Comparison of ENCODE assay signal across 16 cellular contexts in the genomic region with DNA sequence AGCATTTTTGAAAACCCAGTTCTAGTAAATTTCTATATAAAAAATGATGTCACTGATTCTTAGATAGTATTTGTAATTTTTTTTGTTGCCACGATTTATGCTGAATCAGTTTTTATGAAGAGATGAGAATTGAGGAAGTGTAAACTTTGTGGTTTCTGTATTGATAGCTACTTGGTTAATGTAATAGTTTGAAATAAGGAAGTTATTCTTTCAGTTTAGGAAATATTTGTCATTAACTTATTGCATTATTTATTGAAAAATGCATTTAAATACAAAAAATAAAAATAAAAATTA.
DNase-seq lines count a peak whose midpoint lies in the region; ATAC-seq, FAIRE-seq and TF ChIP-seq lines count a peak whose summit lies in the region.
"Had no signal": no experiment of that assay in that cellular context is flagged by ENCODE, and none has a peak within 500 bp of the region (broad histone marks: within the 10 kb centered on the region; RNA-seq: fewer than 3 reads in every experiment).

No MANE protein-coding gene starts in this region.

- TF ChIP-seq CTCF in GM12878 (IDR thresholded peaks at IDR 0.05 in 2 of 3, conservative IDR thresholded peaks at IDR 0.05 in 1 of 3; ENCODE audit: control insufficient read depth in 2 of 3, extremely low read depth in 1 of 3, insufficient read depth in 1 of 3, low read depth in 3 of 3, low read length in 3 of 3), result no peak

- WGBS in GM12878 (ENCODE audit: insufficient coverage, insufficient replicate concordance, low lambda C conversion rate, missing lambda C conversion rate), result 4% methylated on average over 1 of the region's 1 CpG

- H3K79me2 ChIP-seq in Karpas-422 (ENCODE audit: low read length) (no peaks in the 10 kb centered on the region), GM12878 (ENCODE audit: control insufficient read depth, insufficient read depth, low read length) (no peaks in the 10 kb centered on the region)

- FAIRE-seq in GM12878 (lab: Jason Lieb, UNC), result no peak

- ATAC-seq in GM21529 (IDR thresholded peaks at IDR 0.05; ENCODE audit: unreplicated experiment) (peak; percentile 68), GM12878 (peak; percentile 92), GM19455 (IDR thresholded peaks at IDR 0.05; ENCODE audit: unreplicated experiment) (no peak)

- H3K4me1 Mint-ChIP-seq in activated CD4-positive, alpha-beta T cell treated with anti-CD3 and anti-CD28 coated beads, Interleukin-2, amount 10 ng/mL, durations not matched to agents 7 days and 5 days, result no peaks in the 10 kb centered on the region

- peaks cover 30% of the 10 kb centered on the region for H3K4me1 ChIP-seq in Karpas-422 (ENCODE audit: low read length)
- peaks cover 23% of the 10 kb centered on the region for H3K4me1 ChIP-seq in GM12878 (ENCODE audit: control insufficient read depth, insufficient read depth, low read length)

- H3K4me3 Mint-ChIP-seq in activated CD4-positive, alpha-beta T cell treated with anti-CD3 and anti-CD28 coated beads, Interleukin-2, amount 10 ng/mL, durations not matched to agents 7 days and 5 days, result no peak overlapping the region

- TF ChIP-seq POLR2A in GM12878 (IDR thresholded peaks at IDR 0.05; ENCODE audit: low read depth, low read length), result no peak

- CTCF ChIA-PET in GM12878 (lab: Yijun Ruan, JAX), result interaction anchor here (0.9 to 1.8 kb wide), 4 partner anchors 11 to 100 kb away, joined by 3 to 4 read pairs (median 3); no protein-coding TSS in a partner anchor
- CTCF ChIA-PET in activated CD4-positive, alpha-beta T cell treated with anti-CD3 and anti-CD28 coated beads, Interleukin-2, amount 10 ng/mL, durations not matched to agents 7 days and 5 days (lab: Charles Lee), result no interaction called here

- H3K9ac ChIP-seq in Karpas-422 (ENCODE audit: low read length) (no peak overlapping the region), GM12878 (ENCODE audit: control insufficient read depth, insufficient read depth, low read length) (no peak overlapping the region)

- H3K4me2 ChIP-seq in Karpas-422 (ENCODE audit: low read depth, low read length, poor library complexity, severe bottlenecking), result no peak overlapping the region
- no peak overlapping the region for H3K4me2 ChIP-seq in GM12878 (ENCODE audit: control insufficient read depth, insufficient read depth)

- no peak for TF ChIP-seq RAD21 in GM12878 (IDR thresholded peaks at IDR 0.05; ENCODE audit: insufficient read depth, low read depth, low read length)

- intact Hi-C loops in GM12878 (cut with micrococcal nuclease; ENCODE audit: unreplicated experiment), result no loop called here

- H2AFZ ChIP-seq in Karpas-422 (ENCODE audit: low read length), result no peak overlapping the region
- H2AFZ ChIP-seq in GM12878 (ENCODE audit: control insufficient read depth, low read depth, low read length), result no peak overlapping the region

- H3K4me3 ChIP-seq in Karpas-422 (ENCODE audit: low read length) (no peak overlapping the region), GM12878 (no peak overlapping the region)

- H4K20me1 ChIP-seq in Karpas-422 (ENCODE audit: insufficient read depth, low read depth, low read length), result 0 out of 2 replicates have a peak, but pooled peaks cover 2% of the 10 kb centered on the region
- H4K20me1 ChIP-seq in GM12878 (ENCODE audit: control insufficient read depth, insufficient read depth), result no peaks in the 10 kb centered on the region; the same call in 1 of the 2 replicates

- H3K27ac ChIP-seq in Karpas-422 (ENCODE audit: low read length) (no peak overlapping the region), GM12878 (ENCODE audit: control insufficient read depth, insufficient read depth) (no peak overlapping the region)
- H3K27ac ChIP-seq: C4-2B, VCaP had no signal

- H3K36me3 Mint-ChIP-seq in activated CD4-positive, alpha-beta T cell treated with anti-CD3 and anti-CD28 coated beads, Interleukin-2, amount 10 ng/mL, durations not matched to agents 7 days and 5 days (ENCODE audit: low read depth), result peaks cover 2% of the 10 kb centered on the region

- DNase-seq in GF-D8 (lab: John Stamatoyannopoulos, UW) (peak; percentile 56), Karpas-422 (peak; percentile 71), GM12878 (ENCODE audit: low read depth, low spot score) (no peak), SW 1271 (lab: John Stamatoyannopoulos, UW) (no peak), amniotic stem cell (lab: John Stamatoyannopoulos, UW) (no peak)
- no peak for DNase-seq in activated CD4-positive, alpha-beta T cell treated with anti-CD3 and anti-CD28 coated beads, Interleukin-2, amount 10 ng/mL, durations not matched to agents 7 days and 5 days
- DNase-seq: GOT3; kidney glomerular epithelial cell; NCI-H1105; NK-92 treated with Interleukin-12 subunit alpha and Interleukin-12 subunit beta, amount 100 ng/mL, for 24 hours; stimulated activated CD4-positive, alpha-beta T cell treated with anti-CD3 and anti-CD28 coated beads, Interleukin-12 subunit alpha, Interleukin-12 subunit beta, amount 100 ng/mL, for 4 hours had no signal

- H3K9me3 ChIP-seq in Karpas-422 (ENCODE audit: low read length), result no peaks in the 10 kb centered on the region
- H3K9me3 ChIP-seq in GM12878 (replicated peaks; ENCODE audit: control insufficient read depth, insufficient read depth, low read length), result no peaks in the 10 kb centered on the region

- no peaks in the 10 kb centered on the region for H3K36me3 ChIP-seq in Karpas-422 (ENCODE audit: insufficient read depth, low read length)
- H3K36me3 ChIP-seq in GM12878 (ENCODE audit: control insufficient read depth in 2 of 2, insufficient read depth in 2 of 2, low read length in 1 of 2), result no peaks in the 10 kb centered on the region

- no peaks in the 10 kb centered on the region for H3K27me3 ChIP-seq in Karpas-422 (ENCODE audit: low read length)
- no peaks in the 10 kb centered on the region for H3K27me3 ChIP-seq in GM12878 (replicated peaks in 1 of 2; ENCODE audit: control insufficient read depth in 2 of 2, insufficient read depth in 2 of 2, low read length in 1 of 2)

- H3K9me3 Mint-ChIP-seq in activated CD4-positive, alpha-beta T cell treated with anti-CD3 and anti-CD28 coated beads, Interleukin-2, amount 10 ng/mL, durations not matched to agents 7 days and 5 days, result no peaks in the 10 kb centered on the region
- H3K9me3 Mint-ChIP-seq: activated T-helper 2 cell treated with anti-CD3 and anti-CD28 coated beads, Interferon-gamma antibody, Interleukin-2, Interleukin-4, amounts not matched to agents 10 μg/mL and 5 μg/mL and 100 μg/mL, durations not matched to agents 14 hours and 24 hours and 36 hours had no signal

- BruUV-seq in GM12878 (replicated peaks; lab: Mats Ljungman, UMichigan), result no TSS peak

- TF ChIP-seq EP300 in GM12878 (IDR thresholded peaks at IDR 0.05; ENCODE audit: borderline replicate concordance in 1 of 2, control insufficient read depth in 1 of 2, low read depth in 2 of 2, low read length in 2 of 2), result no peak

- POLR2A ChIA-PET in GM12878 (lab: Charles Lee), result no interaction called here
- POLR2A ChIA-PET in activated CD4-positive, alpha-beta T cell treated with anti-CD3 and anti-CD28 coated beads, Interleukin-2, amount 10 ng/mL, durations not matched to agents 7 days and 5 days (lab: Charles Lee), result no interaction called here

- SMC1A ChIA-PET in GM12878 (lab: Charles Lee; ENCODE audit: uncharacterized antibody, unreplicated experiment), result no interaction called here

- H3K27ac Mint-ChIP-seq in activated CD4-positive, alpha-beta T cell treated with anti-CD3 and anti-CD28 coated beads, Interleukin-2, amount 10 ng/mL, durations not matched to agents 7 days and 5 days, result no peak overlapping the region
- H3K27ac Mint-ChIP-seq: activated T-helper 2 cell treated with anti-CD3 and anti-CD28 coated beads, Interferon-gamma antibody, Interleukin-2, Interleukin-4, amounts not matched to agents 10 μg/mL and 5 μg/mL and 100 μg/mL, durations not matched to agents 14 hours and 24 hours and 36 hours had no signal

- H3K27me3 Mint-ChIP-seq in activated CD4-positive, alpha-beta T cell treated with anti-CD3 and anti-CD28 coated beads, Interleukin-2, amount 10 ng/mL, durations not matched to agents 7 days and 5 days, result no peaks in the 10 kb centered on the region

- no peaks in the 10 kb centered on the region for H3K9me2 ChIP-seq in Karpas-422 (replicated peaks; ENCODE audit: insufficient read depth, low read length)

- in situ Hi-C loops in GM12878 (cut with MboI), result no loop called here

- RAD21 ChIA-PET in GM12878 (lab: Charles Lee; ENCODE audit: unreplicated experiment), result no interaction called here

TF ChIP-seq in GM12878, 131 proteins besides CTCF, POLR2A, EP300 and RAD21 (continues in another document):
- TF ChIP-seq POLR2AphosphoS5 (IDR thresholded peaks at IDR 0.05; ENCODE audit: low read length), result no peak
- TF ChIP-seq, protein P1, sequence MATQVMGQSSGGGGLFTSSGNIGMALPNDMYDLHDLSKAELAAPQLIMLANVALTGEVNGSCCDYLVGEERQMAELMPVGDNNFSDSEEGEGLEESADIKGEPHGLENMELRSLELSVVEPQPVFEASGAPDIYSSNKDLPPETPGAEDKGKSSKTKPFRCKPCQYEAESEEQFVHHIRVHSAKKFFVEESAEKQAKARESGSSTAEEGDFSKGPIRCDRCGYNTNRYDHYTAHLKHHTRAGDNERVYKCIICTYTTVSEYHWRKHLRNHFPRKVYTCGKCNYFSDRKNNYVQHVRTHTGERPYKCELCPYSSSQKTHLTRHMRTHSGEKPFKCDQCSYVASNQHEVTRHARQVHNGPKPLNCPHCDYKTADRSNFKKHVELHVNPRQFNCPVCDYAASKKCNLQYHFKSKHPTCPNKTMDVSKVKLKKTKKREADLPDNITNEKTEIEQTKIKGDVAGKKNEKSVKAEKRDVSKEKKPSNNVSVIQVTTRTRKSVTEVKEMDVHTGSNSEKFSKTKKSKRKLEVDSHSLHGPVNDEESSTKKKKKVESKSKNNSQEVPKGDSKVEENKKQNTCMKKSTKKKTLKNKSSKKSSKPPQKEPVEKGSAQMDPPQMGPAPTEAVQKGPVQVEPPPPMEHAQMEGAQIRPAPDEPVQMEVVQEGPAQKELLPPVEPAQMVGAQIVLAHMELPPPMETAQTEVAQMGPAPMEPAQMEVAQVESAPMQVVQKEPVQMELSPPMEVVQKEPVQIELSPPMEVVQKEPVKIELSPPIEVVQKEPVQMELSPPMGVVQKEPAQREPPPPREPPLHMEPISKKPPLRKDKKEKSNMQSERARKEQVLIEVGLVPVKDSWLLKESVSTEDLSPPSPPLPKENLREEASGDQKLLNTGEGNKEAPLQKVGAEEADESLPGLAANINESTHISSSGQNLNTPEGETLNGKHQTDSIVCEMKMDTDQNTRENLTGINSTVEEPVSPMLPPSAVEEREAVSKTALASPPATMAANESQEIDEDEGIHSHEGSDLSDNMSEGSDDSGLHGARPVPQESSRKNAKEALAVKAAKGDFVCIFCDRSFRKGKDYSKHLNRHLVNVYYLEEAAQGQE (IDR thresholded peaks at IDR 0.05; ENCODE audit: low read depth, low read length), result no peak
- no peak for TF ChIP-seq YY1 (IDR thresholded peaks at IDR 0.05; ENCODE audit: low read depth, low read length)
- peak; percentile 88 for TF ChIP-seq RUNX3 (IDR thresholded peaks at IDR 0.05; ENCODE audit: low read length)

Comparison
In these comparisons a context has a peak if more than half of its experiments do, and no peak if none do; other contexts are left out.
1. DNase-seq: peak in GF-D8 (single experiment) and Karpas-422 (single experiment); none in GM12878 (single experiment), SW 1271 (0 of 2), amniotic stem cell (single experiment) and activated CD4-positive, alpha-beta T cell treated with anti-CD3 and anti-CD28 coated beads, Interleukin-2, amount 10 ng/mL, durations not matched to agents 7 days and 5 days (single experiment).